33 cellular contexts compared by ENCODE assay signal in the genomic region with DNA sequence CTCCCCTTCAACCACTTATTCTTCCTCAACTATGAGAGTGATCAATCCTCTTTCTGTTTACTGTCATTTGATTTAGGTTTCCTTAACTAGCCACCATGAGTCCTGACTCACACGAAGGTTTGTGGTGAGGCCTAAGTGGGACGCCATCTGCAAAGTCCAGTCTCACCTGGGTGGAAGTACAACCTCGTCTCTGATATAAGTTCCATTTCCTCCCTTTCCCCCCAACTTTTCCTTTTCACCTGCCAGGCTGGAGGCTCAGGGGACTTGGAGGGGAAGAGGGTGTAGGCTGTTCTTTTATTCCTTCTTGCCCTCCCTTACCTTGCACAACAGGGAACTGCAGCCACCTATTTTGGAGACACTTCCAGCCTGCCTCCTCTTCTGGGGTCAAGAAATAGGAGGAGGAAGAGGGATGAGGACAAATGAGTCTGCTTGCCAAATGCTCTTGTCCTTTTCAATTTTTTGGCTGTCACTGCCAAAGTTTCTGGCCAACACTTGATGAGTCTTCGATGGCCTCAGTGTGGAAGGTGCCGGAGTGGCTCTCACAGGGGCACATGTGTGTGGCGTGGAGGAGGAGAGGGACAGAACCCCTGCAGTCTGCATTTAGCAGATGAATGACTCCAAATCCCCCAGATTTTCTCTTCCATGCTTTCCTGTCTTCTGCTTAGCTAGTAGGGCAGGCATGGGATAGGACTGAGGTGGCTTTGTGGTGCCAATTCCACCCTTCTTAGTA.
"Had no signal": no experiment of that assay in that cellular context is flagged by ENCODE, and none has a peak within 500 bp of the region (broad histone marks: within the 10 kb centered on the region; RNA-seq: fewer than 3 reads in every experiment).

No MANE protein-coding gene starts in this region.

- H3K27me3 Mint-ChIP-seq: activated CD4-positive, alpha-beta T cell treated with anti-CD3 and anti-CD28 coated beads, Interleukin-2, amount 10 ng/mL, durations not matched to agents 7 days and 5 days; activated T-cell treated with anti-CD3 and anti-CD28 coated beads, Interleukin-2, amount 50 U/mL, for 24 hours had no signal

- H3K4me1 Mint-ChIP-seq: activated CD4-positive, alpha-beta T cell treated with anti-CD3 and anti-CD28 coated beads for 36 hours; activated CD4-positive, alpha-beta T cell treated with anti-CD3 and anti-CD28 coated beads, Interleukin-2, amount 10 ng/mL, durations not matched to agents 7 days and 5 days; activated naive CD8-positive, alpha-beta T cell treated with anti-CD3 and anti-CD28 coated beads, Interleukin-2, amount 50 U/mL, for 24 hours; WTC11 had no signal

- H3K4me1 ChIP-seq: SJSA1 had no signal

- H3K9me3 ChIP-seq: SJSA1, SK-N-SH had no signal

- H3K27ac ChIP-seq: SJSA1 had no signal

- H3K9me3 Mint-ChIP-seq: activated CD4-positive, alpha-beta T cell treated with anti-CD3 and anti-CD28 coated beads, Interleukin-2, amount 10 ng/mL, durations not matched to agents 7 days and 5 days; activated T-cell treated with anti-CD3 and anti-CD28 coated beads, Interleukin-2, amount 50 U/mL, for 24 hours; activated T-helper 1 cell treated with anti-CD3 and anti-CD28 coated beads, Interleukin-12 subunit alpha, Interleukin-12 subunit beta, Interleukin-2, Interleukin-4 antibody, amounts not matched to agents 30 ng/mL and 10 ng/mL and 1 ng/mL, durations not matched to agents 14 hours and 24 hours and 36 hours; T-helper 1 cell treated with Interleukin-12 subunit alpha and Interleukin-12 subunit beta and Interleukin-4 antibody, amounts not matched to agents 30 μg/mL and 1 μg/mL, for 36 hours had no signal

- DNase-seq: activated CD4-positive, alpha-beta T cell treated with anti-CD3 and anti-CD28 coated beads for 36 hours; activated CD4-positive, alpha-beta T cell treated with anti-CD3 and anti-CD28 coated beads, Interleukin-2, amount 10 ng/mL, durations not matched to agents 7 days and 5 days; activated CD4-positive, alpha-beta T cell treated with anti-CD3 and anti-CD28 coated beads, Interleukin-2, amount 50 U/mL, for 48 hours; activated CD8-positive, alpha-beta T cell treated with anti-CD3 and anti-CD28 coated beads, Interleukin-2, amount 10 ng/mL, durations not matched to agents 7 days and 5 days; activated gamma-delta T cell treated with Interleukin-2 at 50 U/mL for 16 hours; activated naive CD4-positive, alpha-beta T cell treated with anti-CD3 and anti-CD28 coated beads for 36 hours; activated naive CD8-positive, alpha-beta T cell treated with anti-CD3 and anti-CD28 coated beads, Interleukin-2, amount 50 U/mL, for 24 hours; activated T-cell treated with anti-CD3 and anti-CD28 coated beads, Interleukin-2, amount 50 U/mL, for 24 hours; central memory CD4-positive, alpha-beta T cell; Karpas-422; NCI-H1048; NCI-H1105 treated with DMSO at 0.1 percent for 48 hours; NCI-H1436; NCI-H1694; NCI-H1930; NCI-H2081 treated with DMSO at 0.1 percent for 48 hours; NCI-H226; NCI-H446 treated with DMSO at 0.1 percent for 48 hours; NCI-H524; NCI-H69; NCI-H82; SHP77 treated with DMSO at 0.1 percent for 48 hours; SK-N-SH had no signal

- H3K36me3 Mint-ChIP-seq: activated naive CD8-positive, alpha-beta T cell; brain had no signal

- H3K27me3 ChIP-seq: SJSA1 had no signal

- H3K4me3 Mint-ChIP-seq: activated CD4-positive, alpha-beta T cell treated with anti-CD3 and anti-CD28 coated beads for 36 hours; activated CD4-positive, alpha-beta T cell treated with anti-CD3 and anti-CD28 coated beads, Interleukin-2, amount 10 ng/mL, durations not matched to agents 7 days and 5 days; activated CD8-positive, alpha-beta T cell treated with anti-CD3 and anti-CD28 coated beads, Interleukin-2, amount 10 ng/mL, durations not matched to agents 7 days and 5 days; activated naive CD4-positive, alpha-beta T cell treated with anti-CD3 and anti-CD28 coated beads for 36 hours; activated naive CD8-positive, alpha-beta T cell; activated naive CD8-positive, alpha-beta T cell treated with anti-CD3 and anti-CD28 coated beads, Interleukin-2, amount 50 U/mL, for 24 hours; activated T-cell treated with anti-CD3 and anti-CD28 coated beads, Interleukin-2, amount 50 U/mL, for 24 hours; activated T-helper 1 cell treated with anti-CD3 and anti-CD28 coated beads, Interleukin-12 subunit alpha, Interleukin-12 subunit beta, Interleukin-2, Interleukin-4 antibody, amounts not matched to agents 30 ng/mL and 10 ng/mL and 1 ng/mL, durations not matched to agents 14 hours and 24 hours and 36 hours; T-helper 1 cell treated with Interleukin-12 subunit alpha and Interleukin-12 subunit beta and Interleukin-4 antibody, amounts not matched to agents 30 μg/mL and 1 μg/mL, for 36 hours; T-helper 2 cell treated with Interferon-gamma antibody and Interleukin-4, amounts not matched to agents 5 μg/mL and 100 μg/mL, for 36 hours; WTC11 had no signal

- H3K36me3 ChIP-seq: SJSA1 had no signal

- H3K4me3 ChIP-seq: K562, SJSA1 had no signal

- ATAC-seq: activated CD4-positive, alpha-beta T cell treated with anti-CD3 and anti-CD28 coated beads for 36 hours; activated CD4-positive, CD25-positive, alpha-beta regulatory T cell treated with anti-CD3 and anti-CD28 coated beads, Interleukin-2, amount 50 U/mL, for 24 hours; activated CD8-positive, alpha-beta T cell treated with anti-CD3 and anti-CD28 coated beads, Interleukin-2, amount 10 ng/mL, durations not matched to agents 7 days and 5 days; activated naive CD8-positive, alpha-beta T cell treated with anti-CD3 and anti-CD28 coated beads, Interleukin-2, amount 50 U/mL, for 24 hours; K562; Panc1; WTC11 had no signal

- H3K27ac Mint-ChIP-seq: activated CD4-positive, alpha-beta T cell treated with anti-CD3 and anti-CD28 coated beads for 36 hours; activated CD4-positive, alpha-beta T cell treated with anti-CD3 and anti-CD28 coated beads, Interleukin-2, amount 10 ng/mL, durations not matched to agents 7 days and 5 days; activated CD8-positive, alpha-beta T cell treated with anti-CD3 and anti-CD28 coated beads, Interleukin-2, amount 10 ng/mL, durations not matched to agents 7 days and 5 days; activated naive CD4-positive, alpha-beta T cell treated with anti-CD3 and anti-CD28 coated beads for 36 hours; activated naive CD8-positive, alpha-beta T cell; activated naive CD8-positive, alpha-beta T cell treated with anti-CD3 and anti-CD28 coated beads, Interleukin-2, amount 50 U/mL, for 24 hours; activated T-cell treated with anti-CD3 and anti-CD28 coated beads, Interleukin-2, amount 50 U/mL, for 24 hours; activated T-helper 1 cell treated with anti-CD3 and anti-CD28 coated beads, Interleukin-12 subunit alpha, Interleukin-12 subunit beta, Interleukin-2, Interleukin-4 antibody, amounts not matched to agents 30 ng/mL and 10 ng/mL and 1 ng/mL, durations not matched to agents 14 hours and 24 hours and 36 hours; T-helper 1 cell treated with Interleukin-12 subunit alpha and Interleukin-12 subunit beta and Interleukin-4 antibody, amounts not matched to agents 30 μg/mL and 1 μg/mL, for 36 hours; T-helper 2 cell treated with Interferon-gamma antibody and Interleukin-4, amounts not matched to agents 5 μg/mL and 100 μg/mL, for 36 hours; WTC11 had no signal
